ENCODE assay signal across 21 cellular contexts in genomic region chr9:11088826-11089374, GRCh38.
"Had no signal": no experiment of that assay in that cellular context is flagged by ENCODE, and none has a peak within 500 bp of the region (broad histone marks: within the 10 kb centered on the region; RNA-seq: fewer than 3 reads in every experiment).

No MANE protein-coding gene starts in this region.

- DNase-seq: dorsolateral prefrontal cortex; effector CD4-positive, alpha-beta T cell; head of caudate nucleus; kidney; natural killer cell; right lobe of liver; small intestine; stimulated activated CD4-positive, alpha-beta T cell treated with anti-CD3 and anti-CD28 coated beads, Interleukin-12 subunit alpha, Interleukin-12 subunit beta, amount 100 ng/mL, for 4 hours; stimulated activated CD4-positive, alpha-beta T cell treated with anti-CD3 and anti-CD28 coated beads, Interleukin-1b, Interleukin-23, amount 100 ng/mL, for 48 hours; stimulated activated CD4-positive, alpha-beta T cell treated with anti-CD3 and anti-CD28 coated beads, Interleukin-4, amount 100 ng/mL, for 1 hour; stimulated activated CD8-positive, alpha-beta memory T cell treated with anti-CD3 and anti-CD28 coated beads, Interleukin-4, amount 100 ng/mL, for 48 hours; stimulated activated naive CD4-positive, alpha-beta T cell; stimulated activated naive CD8-positive, alpha-beta T cell treated with anti-CD3 and anti-CD28 coated beads, Interleukin-15, amount 100 ng/mL, for 72 hours; transverse colon; upper lobe of right lung; uterus had no signal

- H3K36me3 ChIP-seq: right lobe of liver, suprapubic skin, transverse colon, upper lobe of right lung, uterus had no signal

- H3K4me1 ChIP-seq: parathyroid adenoma, right lobe of liver, suprapubic skin, transverse colon, upper lobe of right lung, uterus had no signal

- H3K79me2 ChIP-seq: parathyroid adenoma had no signal

- H3K4me1 Mint-ChIP-seq: natural killer cell; neural crest cell; stimulated activated naive CD8-positive, alpha-beta T cell treated with anti-CD3 and anti-CD28 coated beads, Interleukin-15, amount 100 ng/mL, for 72 hours had no signal

- H3K9me3 ChIP-seq: right lobe of liver, suprapubic skin, transverse colon, upper lobe of right lung, uterus had no signal

- H3K9me3 Mint-ChIP-seq: neural crest cell had no signal

- H3K4me3 Mint-ChIP-seq: natural killer cell; neural crest cell; stimulated activated naive CD8-positive, alpha-beta T cell treated with anti-CD3 and anti-CD28 coated beads, Interleukin-15, amount 100 ng/mL, for 72 hours had no signal

- ATAC-seq: left lobe of liver; natural killer cell; right lobe of liver; stimulated activated naive CD8-positive, alpha-beta T cell treated with anti-CD3 and anti-CD28 coated beads, Interleukin-15, amount 100 ng/mL, for 72 hours; upper lobe of right lung had no signal

- H3K9ac ChIP-seq: parathyroid adenoma had no signal

- H3K27ac ChIP-seq: dorsolateral prefrontal cortex, parathyroid adenoma, right lobe of liver, suprapubic skin, transverse colon, upper lobe of right lung, uterus had no signal

- H3K27me3 ChIP-seq: dorsolateral prefrontal cortex, right lobe of liver, suprapubic skin, transverse colon, upper lobe of right lung, uterus had no signal

- H3K27ac Mint-ChIP-seq: natural killer cell; progenitor cell of endocrine pancreas; stimulated activated naive CD8-positive, alpha-beta T cell treated with anti-CD3 and anti-CD28 coated beads, Interleukin-15, amount 100 ng/mL, for 72 hours had no signal

- H3K4me3 ChIP-seq: dorsolateral prefrontal cortex, right lobe of liver, suprapubic skin, transverse colon, upper lobe of right lung, uterus had no signal

- H3K27me3 Mint-ChIP-seq: progenitor cell of endocrine pancreas; stimulated activated naive CD8-positive, alpha-beta T cell treated with anti-CD3 and anti-CD28 coated beads, Interleukin-15, amount 100 ng/mL, for 72 hours had no signal

- H2AFZ ChIP-seq: parathyroid adenoma had no signal
